ENCODE assay signal across 8 cellular contexts in the genomic region with DNA sequence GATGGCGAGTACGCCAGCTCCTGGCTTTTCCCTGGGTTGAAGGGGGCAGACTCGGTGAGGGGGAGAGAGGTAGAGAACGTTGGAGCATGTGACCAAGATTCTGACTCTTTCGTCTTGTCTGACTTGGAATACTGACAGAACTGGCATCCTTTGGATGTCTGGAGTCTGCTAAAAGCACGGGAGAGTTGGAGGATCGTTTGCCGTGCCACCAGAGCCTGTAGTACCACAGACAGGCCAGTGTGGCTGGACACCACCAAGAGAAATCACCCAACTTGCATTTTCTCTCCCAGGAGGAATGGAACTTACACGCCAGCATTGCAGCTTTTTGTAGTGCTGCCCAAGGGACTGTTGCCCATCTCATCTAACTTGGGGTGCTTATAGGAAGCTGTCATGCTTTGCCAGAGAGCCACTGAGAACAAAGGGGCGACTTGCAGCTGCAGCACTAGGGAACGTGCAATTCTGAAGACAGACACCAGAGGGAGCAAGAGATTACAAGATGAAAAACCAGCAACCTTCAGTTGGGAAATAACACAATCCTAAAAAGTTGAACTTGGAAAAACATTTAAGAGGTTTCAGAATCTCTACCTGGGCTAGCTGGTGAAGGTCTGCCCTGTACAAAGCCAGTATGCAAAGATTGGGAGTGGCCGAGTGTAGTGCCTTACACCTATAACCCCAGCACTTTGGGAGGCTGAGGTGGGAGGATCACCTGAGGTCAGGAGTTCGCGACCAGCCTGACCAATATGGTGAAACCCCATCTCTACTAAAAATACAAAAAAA. TPM values are rescaled to one million over a fixed set of nuclear protein-coding genes. Genes with fewer than 3 reads are reported as not detected.
DNase-seq lines count a peak whose midpoint lies in the region; ATAC-seq, FAIRE-seq and TF ChIP-seq lines count a peak whose summit lies in the region.

No MANE protein-coding gene starts in this region.

- TF ChIP-seq CTCF in A673 (conservative IDR thresholded peaks at IDR 0.05; ENCODE audit: low read depth, low read length) (peak; percentile 89), WTC11 (IDR thresholded peaks at IDR 0.05) (peak; percentile 90)

- H3K27ac Mint-ChIP-seq in WTC11: peak overlapping the region; percentile 43

- H3K4me3 ChIP-seq in A673 (ENCODE audit: low read depth, low read length, poor library complexity, severe bottlenecking): no peak overlapping the region

- H3K36me3 ChIP-seq in A673 (ENCODE audit: insufficient read depth, low read length, poor library complexity, severe bottlenecking): peaks cover 28% of the 10 kb centered on the region

- POLR2A ChIA-PET in A673 (lab: Charles Lee; ENCODE audit: low non-redundant PET): no interaction called here
- POLR2A ChIA-PET in WTC11 (lab: Charles Lee): interaction anchor here (0.5 to 0.6 kb wide), 3 partner anchors 40 to 332 kb away, joined by 3 to 4 read pairs (median 4); no protein-coding TSS in a partner anchor

- peaks cover 9% of the 10 kb centered on the region for H3K9me3 ChIP-seq in A673 (ENCODE audit: low read depth, low read length, poor library complexity, severe bottlenecking)

- CTCF ChIA-PET in A673 (lab: Charles Lee) (interaction anchor here (1.1 kb wide), 1 partner anchor 207 kb away, joined by 5 read pairs; no protein-coding TSS in a partner anchor), WTC11 (lab: Charles Lee) (interaction anchor here (0.5 to 4.8 kb wide), 17 partner anchors 10 to 433 kb away, joined by 3 to 56 read pairs (median 4); a partner anchor contains a TSS)

- ATAC-seq in WTC11: peak; percentile 89
- peak; percentile 97 for ATAC-seq in left lobe of liver
- no peak for ATAC-seq in GM18858 (IDR thresholded peaks at IDR 0.05; ENCODE audit: unreplicated experiment)

- no peaks in the 10 kb centered on the region for H3K27me3 ChIP-seq in A673 (replicated peaks; ENCODE audit: insufficient read depth, low read depth, low read length, poor library complexity)

- BruUV-seq in A673 (replicated peaks; lab: Mats Ljungman, UMichigan): no TSS peak

- no peaks in the 10 kb centered on the region for H3K4me1 ChIP-seq in A673 (ENCODE audit: insufficient read depth, low read length, poor library complexity, severe bottlenecking)

- DNase-seq in A673 (ENCODE audit: low spot score) (peak; percentile 82), GM12891 (ENCODE audit: insufficient read length, low spot score) (no peak), NCI-H2171 treated with DMSO at 0.1 percent for 48 hours (lab: John Stamatoyannopoulos, UW) (peak; percentile 84), WTC11 (ENCODE audit: low spot score) (peak; percentile 60), cerebellar cortex (ENCODE audit: low spot score) (peak; percentile 77), left lobe of liver (ENCODE audit: low spot score) (no peak)
- DNase-seq in stimulated activated CD4-positive, alpha-beta T cell treated with anti-CD3 and anti-CD28 coated beads, TNF-alpha, amount 100 ng/mL, for 24 hours (ENCODE audit: low read depth in 3 of 3): peak in 2 of 3 experiments; percentile 44 to 53

- peaks cover 21% of the 10 kb centered on the region for H3K36me3 Mint-ChIP-seq in WTC11

- H3K4me3 Mint-ChIP-seq in WTC11: no peak overlapping the region

- H3K9me3 Mint-ChIP-seq in WTC11: peaks cover 17% of the 10 kb centered on the region

- H3K27ac ChIP-seq in A673 (ENCODE audit: low read depth, low read length, poor library complexity, severe bottlenecking): no peak overlapping the region

- intact Hi-C loops in A673 (cut with micrococcal nuclease; ENCODE audit: unreplicated experiment): loop anchor here (1.0 to 5.0 kb wide), 4 partner anchors 166 to 905 kb away; no protein-coding TSS in a partner anchor

- no peaks in the 10 kb centered on the region for H3K27me3 Mint-ChIP-seq in WTC11 (ENCODE audit: low read depth)

- peaks cover 7% of the 10 kb centered on the region for H3K4me1 Mint-ChIP-seq in WTC11

- peak; percentile 77 for FAIRE-seq in GM12891 (lab: Jason Lieb, UNC)

- TF ChIP-seq POLR2A in GM12891 (IDR thresholded peaks at IDR 0.05; ENCODE audit: low read depth, low read length): no peak

TF ChIP-seq in GM12891, 5 proteins besides CTCF, POLR2A, EP300 and RAD21:
- TF ChIP-seq POU2F2 (IDR thresholded peaks at IDR 0.05; ENCODE audit: low read depth, low read length) (no peak), POLR2AphosphoS5 (IDR thresholded peaks at IDR 0.05; ENCODE audit: low read depth, low read length) (no peak), PAX5 (IDR thresholded peaks at IDR 0.05; ENCODE audit: insufficient read depth, low read length, severe bottlenecking) (no peak), TAF1 (IDR thresholded peaks at IDR 0.05; ENCODE audit: low read depth, low read length) (no peak), SPI1 (IDR thresholded peaks at IDR 0.05; ENCODE audit: low read depth, low read length) (no peak)

TF ChIP-seq in WTC11, 78 proteins besides CTCF, POLR2A, EP300 and RAD21:
- no peak for TF ChIP-seq ESRRA (CRISPR knock-in tag; IDR thresholded peaks at IDR 0.05; ENCODE audit: borderline replicate concordance)

RNA-seq across cellular contexts. Expression of a gene that starts 24.1 kb away (rescaled TPM):
- total RNA-seq in A673 (2021): 74.0 and 74.4 TPM in 2 replicates
- polyA plus RNA-seq in GM12891 (2012; ENCODE audit: low read depth, missing spikeins): 73.0 TPM
- 78.8 to 80.8 TPM (median 78.9 TPM) in 3 replicates for total RNA-seq in WTC11 (2021)
- total RNA-seq in left lobe of liver: 27.0 TPM

RNA-seq across cellular contexts. Expression of a gene that starts 24.4 kb away (rescaled TPM):
- total RNA-seq in A673 (2021) (20.5 and 22.3 TPM in 2 replicates), WTC11 (2021) (13.8 to 16.9 TPM (median 14.2 TPM) in 3 replicates), left lobe of liver (6.5 TPM)
- polyA plus RNA-seq in GM12891 (2012; ENCODE audit: low read depth, missing spikeins): 6.8 TPM

Comparison
In these comparisons a context has a peak if more than half of its experiments do, and no peak if none do; other contexts are left out.
1. DNase-seq: peak in A673 (single experiment), NCI-H2171 treated with DMSO at 0.1 percent for 48 hours (single experiment), WTC11 (single experiment), cerebellar cortex (single experiment) and stimulated activated CD4-positive, alpha-beta T cell treated with anti-CD3 and anti-CD28 coated beads, TNF-alpha, amount 100 ng/mL, for 24 hours (2 of 3); none in GM12891 (single experiment) and left lobe of liver (single experiment).